ENCODE assay signal across 18 cellular contexts in the genomic region with DNA sequence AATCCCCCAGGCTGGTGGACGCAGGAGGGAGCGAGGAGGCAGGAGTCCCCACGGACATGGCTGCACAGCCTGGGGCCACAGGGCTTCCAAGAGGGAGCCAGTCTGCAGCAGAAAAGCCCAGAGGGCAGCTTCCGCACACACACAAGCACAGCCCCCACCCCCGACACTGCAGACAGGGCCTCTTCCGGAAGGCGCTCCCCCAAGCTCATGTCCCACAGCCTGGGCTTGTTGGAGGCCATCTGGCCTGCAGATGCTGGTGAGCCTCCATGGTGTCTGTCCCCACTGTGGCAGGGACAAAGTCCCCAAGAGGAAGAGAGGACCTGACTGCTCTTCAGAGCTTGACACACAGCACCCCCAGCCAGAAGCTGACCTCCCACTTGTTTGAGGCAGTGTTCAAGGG. TPM values are rescaled to one million over a fixed set of nuclear protein-coding genes. Genes with fewer than 3 reads are reported as not detected.
DNase-seq lines count a peak whose midpoint lies in the region; ATAC-seq and TF ChIP-seq lines count a peak whose summit lies in the region.
"Had no signal": no experiment of that assay in that cellular context is flagged by ENCODE, and none has a peak within 500 bp of the region (broad histone marks: within the 10 kb centered on the region; RNA-seq: fewer than 3 reads in every experiment).

No MANE protein-coding gene starts in this region.

- H3K27ac ChIP-seq in endodermal cell (ENCODE audit: low read depth, low read length): no peak overlapping the region
- H3K27ac ChIP-seq: 22Rv1, KMS-11, PC-9 had no signal

- no peak for ATAC-seq in activated naive CD8-positive, alpha-beta T cell treated with anti-CD3 and anti-CD28 coated beads, Interleukin-2, amount 50 U/mL, for 24 hours

- H3K27ac Mint-ChIP-seq in endodermal cell (no peak overlapping the region), nephron progenitor cell (peak overlapping the region; percentile 36)
- no peak overlapping the region for H3K27ac Mint-ChIP-seq in activated naive CD8-positive, alpha-beta T cell treated with anti-CD3 and anti-CD28 coated beads, Interleukin-2, amount 50 U/mL, for 24 hours
- H3K27ac Mint-ChIP-seq: CD4-positive, alpha-beta T cell had no signal

- no peaks in the 10 kb centered on the region for H3K9me3 ChIP-seq in endodermal cell (ENCODE audit: control insufficient read depth, low read length)
- H3K9me3 ChIP-seq: Caco-2 had no signal

- H3K36me3 Mint-ChIP-seq in endodermal cell (ENCODE audit: low read depth): no peaks in the 10 kb centered on the region
- peaks cover 5% of the 10 kb centered on the region for H3K36me3 Mint-ChIP-seq in nephron progenitor cell (ENCODE audit: low read depth)
- no peaks in the 10 kb centered on the region for H3K36me3 Mint-ChIP-seq in activated naive CD8-positive, alpha-beta T cell treated with anti-CD3 and anti-CD28 coated beads, Interleukin-2, amount 50 U/mL, for 24 hours (ENCODE audit: low read depth)

- H3K4me3 Mint-ChIP-seq in endodermal cell: no peak overlapping the region
- H3K4me3 Mint-ChIP-seq in nephron progenitor cell: no peak overlapping the region
- no peak overlapping the region for H3K4me3 Mint-ChIP-seq in activated naive CD8-positive, alpha-beta T cell treated with anti-CD3 and anti-CD28 coated beads, Interleukin-2, amount 50 U/mL, for 24 hours
- H3K4me3 Mint-ChIP-seq: CD4-positive, alpha-beta T cell had no signal

- H3K36me3 ChIP-seq in H7 (replicated peaks; ENCODE audit: control insufficient read depth, insufficient read depth, low read length) (no peaks in the 10 kb centered on the region), endodermal cell (ENCODE audit: control insufficient read depth, insufficient read depth, low read length) (no peaks in the 10 kb centered on the region)

- H3K9me3 Mint-ChIP-seq in endodermal cell (no peaks in the 10 kb centered on the region), nephron progenitor cell (no peaks in the 10 kb centered on the region)
- peaks cover 3% of the 10 kb centered on the region for H3K9me3 Mint-ChIP-seq in activated naive CD8-positive, alpha-beta T cell treated with anti-CD3 and anti-CD28 coated beads, Interleukin-2, amount 50 U/mL, for 24 hours

- H3K4me1 ChIP-seq in endodermal cell (ENCODE audit: control insufficient read depth, insufficient read depth, low read length): peaks cover 18% of the 10 kb centered on the region
- H3K4me1 ChIP-seq: Caco-2 had no signal

- WGBS in endodermal cell (ENCODE audit: insufficient coverage in 1 of 2, insufficient read length in 1 of 2), 2 experiments: 78 to 95% methylated on average over 4 to 7 of the region's 7 CpGs

- H3K9ac ChIP-seq in endodermal cell (ENCODE audit: extremely low read depth, low read length, poor library complexity, severe bottlenecking): no peak overlapping the region
- H3K9ac ChIP-seq: KMS-11 had no signal

- TF ChIP-seq CTCF in endodermal cell (conservative IDR thresholded peaks at IDR 0.05) (no peak), nephron progenitor cell (IDR thresholded peaks at IDR 0.05) (no peak)

- H3K4me1 Mint-ChIP-seq in endodermal cell: peaks cover 24% of the 10 kb centered on the region
- H3K4me1 Mint-ChIP-seq in nephron progenitor cell: peaks cover 27% of the 10 kb centered on the region
- no peaks in the 10 kb centered on the region for H3K4me1 Mint-ChIP-seq in activated naive CD8-positive, alpha-beta T cell treated with anti-CD3 and anti-CD28 coated beads, Interleukin-2, amount 50 U/mL, for 24 hours

- DNase-seq in DMS 273 (lab: John Stamatoyannopoulos, UW; ENCODE audit: unreplicated experiment): peak; percentile 37
- no peak for DNase-seq in DMS 273 treated with DMSO at 0.1 percent for 48 hours (lab: John Stamatoyannopoulos, UW)
- peak; percentile 25 for DNase-seq in H7
- DNase-seq in endodermal cell: peak; percentile 41
- DNase-seq in nephron progenitor cell: no peak
- no peak for DNase-seq in Ammon's horn (ENCODE audit: low spot score)
- no peak for DNase-seq in stimulated activated naive CD4-positive, alpha-beta T cell treated with Interleukin-2 at 50 U/mL for 16 hours (lab: John Stamatoyannopoulos, UW)
- no peak for DNase-seq in activated naive CD8-positive, alpha-beta T cell treated with anti-CD3 and anti-CD28 coated beads, Interleukin-2, amount 50 U/mL, for 24 hours
- DNase-seq: Caco-2; CD4-positive, alpha-beta T cell; DMS53; GOT3; NCI-H187; NCI-H2107; NCI-H510A treated with DMSO at 0.1 percent for 48 hours; PC-9 had no signal

- H3K27me3 ChIP-seq in H7 (ENCODE audit: control insufficient read depth, insufficient read depth, low read length) (no peaks in the 10 kb centered on the region), endodermal cell (ENCODE audit: control insufficient read depth, insufficient read depth, low read length, poor library complexity, severe bottlenecking) (no peaks in the 10 kb centered on the region)

- H3K27me3 Mint-ChIP-seq in endodermal cell (ENCODE audit: insufficient read depth): peaks cover 4% of the 10 kb centered on the region
- peaks cover 6% of the 10 kb centered on the region for H3K27me3 Mint-ChIP-seq in nephron progenitor cell (ENCODE audit: low read depth, poor library complexity)
- no peaks in the 10 kb centered on the region for H3K27me3 Mint-ChIP-seq in activated naive CD8-positive, alpha-beta T cell treated with anti-CD3 and anti-CD28 coated beads, Interleukin-2, amount 50 U/mL, for 24 hours

- H3K4me3 ChIP-seq in H7 (ENCODE audit: insufficient read depth, low read depth, low read length) (no peak overlapping the region), endodermal cell (ENCODE audit: low read length) (no peak overlapping the region)
- H3K4me3 ChIP-seq: PC-9 had no signal

RNA-seq across cellular contexts. Expression of gene KIAA1614, which starts 13.4 kb away (rescaled TPM):
- total RNA-seq in H7 (2014; rRNA removed; shearing (Covaris generic)): 1.1 and 3.4 TPM in 2 replicates
- 1 to 10 TPM; 3.3 to 5.8 TPM for total RNA-seq in endodermal cell
- polyA plus RNA-seq in endodermal cell (2013, experiment 1 of 2): 1.2 TPM
- 1.3 TPM for polyA plus RNA-seq in endodermal cell (2013, experiment 2 of 2)

Comparison
In these comparisons a context has a peak if more than half of its experiments do, and no peak if none do; other contexts are left out.
1. DNase-seq: peak in DMS 273 (single experiment), H7 (single experiment) and endodermal cell (single experiment); none in DMS 273 treated with DMSO at 0.1 percent for 48 hours (single experiment), nephron progenitor cell (single experiment), Ammon's horn (single experiment), stimulated activated naive CD4-positive, alpha-beta T cell treated with Interleukin-2 at 50 U/mL for 16 hours (single experiment) and activated naive CD8-positive, alpha-beta T cell treated with anti-CD3 and anti-CD28 coated beads, Interleukin-2, amount 50 U/mL, for 24 hours (single experiment).